In genomic region chr6:163329991-163330390, GRCh38 we compare ENCODE assay signal across 19 cellular contexts.
DNase-seq lines count a peak whose midpoint lies in the region; FAIRE-seq and TF ChIP-seq lines count a peak whose summit lies in the region.
"Had no signal": no experiment of that assay in that cellular context is flagged by ENCODE, and none has a peak within 500 bp of the region (broad histone marks: within the 10 kb centered on the region; RNA-seq: fewer than 3 reads in every experiment).

No MANE protein-coding gene starts in this region.

- no peak for TF ChIP-seq EP300 in H1 (IDR thresholded peaks at IDR 0.05; ENCODE audit: borderline replicate concordance in 1 of 2, low read depth in 2 of 2, low read length in 2 of 2)

- H3K36me3 Mint-ChIP-seq in type B pancreatic cell, result no peaks in the 10 kb centered on the region

- H3K23ac ChIP-seq in H1 (ENCODE audit: insufficient read length), result no peak overlapping the region

- no peak overlapping the region for H3K27ac Mint-ChIP-seq in type B pancreatic cell
- H3K27ac Mint-ChIP-seq: activated T-helper 2 cell treated with anti-CD3 and anti-CD28 coated beads, Interferon-gamma antibody, Interleukin-2, Interleukin-4, amounts not matched to agents 10 μg/mL and 5 μg/mL and 100 μg/mL, durations not matched to agents 14 hours and 24 hours and 36 hours had no signal

- H3K4me2 ChIP-seq in H1 (ENCODE audit: insufficient read depth in 1 of 2, low read depth in 2 of 2, low read length in 2 of 2) (peak overlapping the region in 1 of 2 experiments; percentile 9; a peak in 1 of 4 replicates), hepatocyte (no peak overlapping the region)
- H3K4me2 ChIP-seq: BLaER1 had no signal

- no peaks in the 10 kb centered on the region for H3K9me2 ChIP-seq in hepatocyte (replicated peaks; ENCODE audit: insufficient read depth)

- TF ChIP-seq RAD21 in H1 (IDR thresholded peaks at IDR 0.05 in 1 of 2, conservative IDR thresholded peaks at IDR 0.05 in 1 of 2; ENCODE audit: low read depth in 2 of 2, low read length in 2 of 2), result no peak

- H2BK5ac ChIP-seq in H1 (ENCODE audit: low read depth, low read length), result no peak overlapping the region; the same call in 1 of the 2 replicates

- CTCF ChIA-PET in H1 (lab: Charles Lee; ENCODE audit: partially characterized antibody), result interaction anchor here (0.9 kb wide), 1 partner anchor 424 kb away, joined by 3 read pairs; no protein-coding TSS in a partner anchor

- no peak overlapping the region for H3K14ac ChIP-seq in H1 (ENCODE audit: insufficient read length)

- no peak overlapping the region for H3K4ac ChIP-seq in H1 (replicated peaks; ENCODE audit: insufficient read length, low read depth, low read length)

- H3K36me3 ChIP-seq in adrenal gland (replicated peaks in 1 of 2), result no peaks in the 10 kb centered on the region
- no peaks in the 10 kb centered on the region for H3K36me3 ChIP-seq in H1 (ENCODE audit: control insufficient read depth in 2 of 4, insufficient read depth in 4 of 4, low read length in 3 of 4)
- no peaks in the 10 kb centered on the region for H3K36me3 ChIP-seq in hepatocyte (replicated peaks; ENCODE audit: insufficient read depth, low read depth)
- H3K36me3 ChIP-seq: BLaER1, heart left ventricle, stomach, upper lobe of right lung had no signal

- H3K27me3 ChIP-seq in adrenal gland (no peaks in the 10 kb centered on the region), H1 (replicated peaks in 1 of 4; ENCODE audit: control insufficient read depth in 3 of 4, extremely low read depth in 1 of 4, insufficient read depth in 3 of 4, low read length in 3 of 4) (no peaks in the 10 kb centered on the region), hepatocyte (no peaks in the 10 kb centered on the region)
- H3K27me3 ChIP-seq: BLaER1, heart left ventricle, upper lobe of right lung had no signal

- TF ChIP-seq POLR2A in adrenal gland (IDR thresholded peaks at IDR 0.05), result no peak
- TF ChIP-seq POLR2A in H1 (IDR thresholded peaks at IDR 0.05; ENCODE audit: control extremely low read depth in 1 of 2, low read depth in 2 of 2, low read length in 2 of 2), result no peak

- no peak for FAIRE-seq in H1 (lab: Jason Lieb, UNC)
- FAIRE-seq: colon, GM18507 had no signal

- H3K27me3 Mint-ChIP-seq in type B pancreatic cell, result no peaks in the 10 kb centered on the region

- H2AK5ac ChIP-seq in H1 (ENCODE audit: low read depth, low read length), result no peak overlapping the region

- H4K5ac ChIP-seq in H1 (ENCODE audit: insufficient read length, low read depth, low read length), result no peak overlapping the region

- no peak overlapping the region for H2BK12ac ChIP-seq in H1 (ENCODE audit: low read depth, low read length)

- H3K4me1 ChIP-seq in adrenal gland (replicated peaks in 1 of 2) (peaks cover 0 to 16% of the 10 kb centered on the region in 2 donors), H1 (replicated peaks in 1 of 4; ENCODE audit: control insufficient read depth in 3 of 4, insufficient read depth in 4 of 4, low read length in 3 of 4) (peaks cover 0 to 3% (median 0%) of the 10 kb centered on the region in 4 experiments; a peak in 3 of 7 replicates), hepatocyte (ENCODE audit: insufficient read depth) (peaks cover 1% of the 10 kb centered on the region)

- POLR2A ChIA-PET in H1 (lab: Charles Lee; ENCODE audit: partially characterized antibody), result interaction anchor here (1.6 kb wide), 1 partner anchor 69 kb away, joined by 5 read pairs; no protein-coding TSS in a partner anchor

- no peak overlapping the region for H3K9ac ChIP-seq in H1 (replicated peaks in 1 of 4; ENCODE audit: extremely low read depth in 1 of 4, low read depth in 3 of 4, low read length in 3 of 4)
- H3K9ac ChIP-seq: BLaER1 had no signal

- no peaks in the 10 kb centered on the region for H3K79me1 ChIP-seq in H1 (ENCODE audit: low read depth, low read length)

- TF ChIP-seq CTCF in adrenal gland (IDR thresholded peaks at IDR 0.05), result no peak
- no peak for TF ChIP-seq CTCF in H1 (IDR thresholded peaks at IDR 0.05; ENCODE audit: control extremely low read depth in 1 of 3, insufficient read depth in 1 of 3, low read depth in 1 of 3, low read length in 3 of 3)
- TF ChIP-seq CTCF in type B pancreatic cell (conservative IDR thresholded peaks at IDR 0.05), result no peak
- no peak for TF ChIP-seq CTCF in hepatocyte (IDR thresholded peaks at IDR 0.05; ENCODE audit: poor library complexity)

- H2BK20ac ChIP-seq in H1 (ENCODE audit: low read length), result no peak overlapping the region

- H3K56ac ChIP-seq in H1 (replicated peaks; ENCODE audit: insufficient read length, low read depth, low read length), result no peak overlapping the region

- H3K4me3 ChIP-seq in adrenal gland (no peak overlapping the region), H1 (ENCODE audit: extremely low read depth in 1 of 4, insufficient read depth in 2 of 4, low read depth in 3 of 4, low read length in 4 of 4) (no peak overlapping the region), hepatocyte (no peak overlapping the region)
- H3K4me3 ChIP-seq: BLaER1, heart left ventricle, stomach, upper lobe of right lung had no signal

- H3K9me3 ChIP-seq in adrenal gland (replicated peaks in 1 of 3) (no peaks in the 10 kb centered on the region), H1 (ENCODE audit: insufficient read depth in 2 of 2, low read depth in 1 of 2, low read length in 1 of 2) (peaks cover 0 to 6% of the 10 kb centered on the region in 2 experiments; a peak in 1 of 4 replicates), hepatocyte (ENCODE audit: low read depth) (no peaks in the 10 kb centered on the region)
- H3K9me3 ChIP-seq: BLaER1, heart left ventricle, stomach, upper lobe of right lung had no signal

- no peak overlapping the region for H2AFZ ChIP-seq in H1 (ENCODE audit: low read length)
- no peak overlapping the region for H2AFZ ChIP-seq in hepatocyte

- no peak overlapping the region; the same call in 1 of the 2 replicates for H3K18ac ChIP-seq in H1 (ENCODE audit: extremely low read depth, low read length)

- no peak overlapping the region for H2BK15ac ChIP-seq in H1 (ENCODE audit: low read length)

- no peaks in the 10 kb centered on the region for H4K20me1 ChIP-seq in H1 (replicated peaks in 1 of 2; ENCODE audit: control insufficient read depth in 1 of 2, insufficient read depth in 2 of 2, low read length in 2 of 2)
- H4K20me1 ChIP-seq in hepatocyte (ENCODE audit: insufficient read depth, poor library complexity, severe bottlenecking), result no peaks in the 10 kb centered on the region
- H4K20me1 ChIP-seq: BLaER1 had no signal

- peaks cover 9% of the 10 kb centered on the region for H3K4me1 Mint-ChIP-seq in type B pancreatic cell (ENCODE audit: unreplicated experiment)

- DNase-seq in A172 (ENCODE audit: low spot score) (peak; percentile 14), adrenal gland (peak in 4 of 7 donors; percentile 38 to 53 (median 44)), H1 (ENCODE audit: low read depth in 1 of 2, low spot score in 2 of 2) (no peak), midbrain (lab: John Stamatoyannopoulos, UW) (peak; percentile 58), type B pancreatic cell (ENCODE audit: extremely low spot score, unreplicated experiment) (no peak), hepatocyte (ENCODE audit: low spot score) (no peak), RKO (ENCODE audit: low spot score) (no peak), cardiac septum (ENCODE audit: low spot score) (no peak)
- DNase-seq: activated CD4-positive, alpha-beta T cell treated with anti-CD3 and anti-CD28 coated beads for 4 hours; heart left ventricle; NCI-H748 treated with DMSO at 0.1 percent for 48 hours; retina; Right ventricle myocardium superior; stomach; upper lobe of right lung had no signal

- intact Hi-C loops in adrenal gland (cut with DNase I), result no loop called here
- intact Hi-C loops in cardiac septum (cut with DNase I), result no loop called here

- H3K4me3 Mint-ChIP-seq in type B pancreatic cell, result no peak overlapping the region

- H3K79me2 ChIP-seq in H1 (ENCODE audit: control insufficient read depth in 1 of 2, insufficient read depth in 2 of 2, low read length in 2 of 2) (no peaks in the 10 kb centered on the region), hepatocyte (no peaks in the 10 kb centered on the region)

- no peak overlapping the region for H3K27ac ChIP-seq in adrenal gland
- no peak overlapping the region for H3K27ac ChIP-seq in H1 (ENCODE audit: low read depth, low read length)
- no peak overlapping the region for H3K27ac ChIP-seq in hepatocyte
- H3K27ac ChIP-seq: BLaER1, heart left ventricle, stomach, upper lobe of right lung had no signal

- 0 out of 2 replicates have a peak overlapping the region, but pooled peaks have one; percentile 78 for H4K8ac ChIP-seq in H1 (ENCODE audit: extremely low read depth, insufficient read depth, low read length)

- H2BK120ac ChIP-seq in H1 (replicated peaks; ENCODE audit: low read depth, low read length), result no peak overlapping the region

- 39 to 58% (median 45%) methylated on average over 4 to 9 of the region's 9 CpGs for WGBS in adrenal gland, 4 donors
- WGBS in H1 (ENCODE audit: extremely low coverage in 1 of 2, insufficient coverage in 1 of 2, insufficient read length in 1 of 2, insufficient replicate concordance in 2 of 2, low coverage in 1 of 2, low lambda C conversion rate in 2 of 2, missing lambda C conversion rate in 1 of 2), 2 experiments, result 77% methylated on average over 9 of the region's 9 CpGs; no CpG with 5 or more reads in 1 of the 2 experiments
- WGBS in hepatocyte (ENCODE audit: low lambda C conversion rate, missing lambda C conversion rate), result 63% methylated on average over 9 of the region's 9 CpGs

- H3K9me3 Mint-ChIP-seq in type B pancreatic cell, result peaks cover 7% of the 10 kb centered on the region
- H3K9me3 Mint-ChIP-seq: activated T-helper 2 cell treated with anti-CD3 and anti-CD28 coated beads, Interferon-gamma antibody, Interleukin-2, Interleukin-4, amounts not matched to agents 10 μg/mL and 5 μg/mL and 100 μg/mL, durations not matched to agents 14 hours and 24 hours and 36 hours had no signal

- H4K91ac ChIP-seq in H1 (replicated peaks; ENCODE audit: insufficient read length, low read length), result no peak overlapping the region

- no peaks in the 10 kb centered on the region for H3K23me2 ChIP-seq in H1 (ENCODE audit: low read depth, low read length)

TF ChIP-seq in H1, 55 proteins besides CTCF, POLR2A, EP300 and RAD21:
- TF ChIP-seq CHD2 (IDR thresholded peaks at IDR 0.05; ENCODE audit: low read length) (no peak), CREB1 (IDR thresholded peaks at IDR 0.05) (no peak)

Comparison
In these comparisons a context has a peak if more than half of its experiments do, and no peak if none do; other contexts are left out.
1. DNase-seq: peak in A172 (single experiment), adrenal gland (4 of 7) and midbrain (single experiment); none in H1 (0 of 2), type B pancreatic cell (single experiment), hepatocyte (single experiment), RKO (single experiment) and cardiac septum (single experiment).